Comparison of ENCODE assay signal across 8 cellular contexts in genomic region chr7:99473315-99473596, GRCh38. TPM values are rescaled to one million over a fixed set of nuclear protein-coding genes. Genes with fewer than 3 reads are reported as not detected.
DNase-seq lines count a peak whose midpoint lies in the region; ATAC-seq and TF ChIP-seq lines count a peak whose summit lies in the region.

No MANE protein-coding gene starts in this region.

- H3K27me3 ChIP-seq in heart left ventricle (no peaks in the 10 kb centered on the region), SU-DHL-6 (ENCODE audit: low read length) (no peaks in the 10 kb centered on the region)

- POLR2A ChIA-PET in naive thymus-derived CD8-positive, alpha-beta T cell (lab: Charles Lee): interaction anchor here (1.0 to 3.7 kb wide), 6 partner anchors 9 to 148 kb away, joined by 3 to 47 read pairs (median 4); partner anchors contain the start of genes ARPC1A, BUD31, ZKSCAN5 and ZNF394

- TF ChIP-seq POLR2A in heart left ventricle (IDR thresholded peaks at IDR 0.05) (no peak), erythroblast (IDR thresholded peaks at IDR 0.05; ENCODE audit: low read length) (no peak)

- H2AFZ ChIP-seq in SU-DHL-6 (ENCODE audit: low read depth, low read length, severe bottlenecking): peak overlapping the region; percentile 52

- peaks cover 21 to 48% (median 37%) of the 10 kb centered on the region in 4 donors for H3K4me1 Mint-ChIP-seq in naive thymus-derived CD8-positive, alpha-beta T cell

- H4K20me1 ChIP-seq in SU-DHL-6 (ENCODE audit: low read depth, low read length): no peaks in the 10 kb centered on the region

- peak overlapping the region; percentile 90 to 98 (median 98) for H3K27ac Mint-ChIP-seq in naive thymus-derived CD8-positive, alpha-beta T cell

- intact Hi-C loops in heart left ventricle (cut with DNase I) (loop anchor here in 1 of 10 donors (2.0 kb wide), 1 partner anchor 28 kb away; the partner anchor contains the start of gene ZNF394), cardiac septum (cut with DNase I) (no loop called here)

- peak overlapping the region; percentile 91 to 100 (median 97) for H3K4me3 Mint-ChIP-seq in naive thymus-derived CD8-positive, alpha-beta T cell

- H3K4me3 ChIP-seq in heart left ventricle (peak overlapping the region; percentile 38 to 96 (median 82)), SU-DHL-6 (ENCODE audit: insufficient read depth, low read length, poor library complexity, severe bottlenecking) (peak overlapping the region; percentile 89)

- no peaks in the 10 kb centered on the region for H3K9me2 ChIP-seq in SU-DHL-6 (replicated peaks; ENCODE audit: insufficient read depth, low read length)

- peaks cover 0 to 30% (median 13%) of the 10 kb centered on the region in 12 donors for H3K4me1 ChIP-seq in heart left ventricle

- H3K36me3 Mint-ChIP-seq in naive thymus-derived CD8-positive, alpha-beta T cell: peaks cover 0 to 14% (median 0%) of the 10 kb centered on the region in 3 donors

- 1 to 6% (median 2%) methylated on average over 7 of the region's 7 CpGs for whole genome bisulfite sequencing in heart left ventricle, 4 donors

- peak in 1 of 4 donors; percentile 15 for ATAC-seq in heart left ventricle
- ATAC-seq in naive thymus-derived CD8-positive, alpha-beta T cell: no peak
- ATAC-seq in HG02623 (IDR thresholded peaks at IDR 0.05; ENCODE audit: unreplicated experiment): no peak

- TF ChIP-seq CTCF in heart left ventricle (IDR thresholded peaks at IDR 0.05) (no peak), SU-DHL-6 (IDR thresholded peaks at IDR 0.05; ENCODE audit: insufficient read depth, low read length, poor library complexity, severe bottlenecking) (no peak)

- H3K4me2 ChIP-seq in SU-DHL-6 (ENCODE audit: low read depth, low read length, poor library complexity, severe bottlenecking): peak overlapping the region; percentile 60

- no peaks in the 10 kb centered on the region for H3K9me3 Mint-ChIP-seq in naive thymus-derived CD8-positive, alpha-beta T cell

- H3F3A ChIP-seq in SU-DHL-6 (ENCODE audit: insufficient read depth): peaks cover 15% of the 10 kb centered on the region

- H3K36me3 ChIP-seq in heart left ventricle: peaks cover 0 to 6% (median 0%) of the 10 kb centered on the region in 9 donors
- H3K36me3 ChIP-seq in SU-DHL-6 (ENCODE audit: low read length): no peaks in the 10 kb centered on the region

- H3K9me3 ChIP-seq in heart left ventricle (no peaks in the 10 kb centered on the region), SU-DHL-6 (ENCODE audit: insufficient read depth, low read length) (no peaks in the 10 kb centered on the region)

- peaks cover 55% of the 10 kb centered on the region for H3K79me2 ChIP-seq in SU-DHL-6 (ENCODE audit: insufficient read depth, low read length)

- H3K27me3 Mint-ChIP-seq in naive thymus-derived CD8-positive, alpha-beta T cell: no peaks in the 10 kb centered on the region

- DNase-seq in heart left ventricle (no peak), cardiac septum (ENCODE audit: low spot score) (no peak), HS-5 (ENCODE audit: low read depth) (peak; percentile 13), erythroblast (lab: John Stamatoyannopoulos, UW) (peak; percentile 69 to 77), NCI-H187 treated with DMSO at 0.1 percent for 48 hours (lab: John Stamatoyannopoulos, UW) (no peak)
- DNase-seq in naive thymus-derived CD8-positive, alpha-beta T cell: no peak

- H3K27ac ChIP-seq in heart left ventricle (peak overlapping the region in 10 of 12 donors; percentile 77 to 95 (median 88)), SU-DHL-6 (ENCODE audit: low read depth, low read length) (peak overlapping the region; percentile 88)

- H3K9ac ChIP-seq in SU-DHL-6 (ENCODE audit: low read length): peak overlapping the region; percentile 79

RNA-seq across cellular contexts. Expression of gene ZNF789, which starts 0.6 kb away (rescaled TPM):
- total RNA-seq in heart left ventricle (1 to 10 TPM; 2.1 to 5.2 (median 3.2) TPM), cardiac septum (3.8 TPM)
- 1 to 10 TPM; 3.3 to 4.4 TPM for polyA plus RNA-seq in heart left ventricle
- total RNA-seq in naive thymus-derived CD8-positive, alpha-beta T cell: 10 to 100 TPM; 22.8 to 31.8 TPM
- 1 to 10 TPM; 7.3 to 8.2 (median 8.0) TPM for polyA plus RNA-seq in naive thymus-derived CD8-positive, alpha-beta T cell

RNA-seq across cellular contexts. Expression of gene ATP5MF, which starts 7.3 kb away (rescaled TPM):
- total RNA-seq in heart left ventricle (1,000 to 10,000 TPM in 2 of 9 donors, 100 to 1,000 TPM in 7; 579 to 6,117 (median 707) TPM), cardiac septum (516 TPM)
- polyA plus RNA-seq in heart left ventricle: 1,000 to 10,000 TPM; 2,714 to 5,384 TPM
- total RNA-seq in naive thymus-derived CD8-positive, alpha-beta T cell: 100 to 1,000 TPM; 150 to 165 TPM
- 100 to 1,000 TPM; 421 to 484 (median 453) TPM for polyA plus RNA-seq in naive thymus-derived CD8-positive, alpha-beta T cell

RNA-seq across cellular contexts. Expression of gene ZNF394, which starts 26.8 kb away (rescaled TPM):
- total RNA-seq in heart left ventricle (10 to 100 TPM; 12.4 to 23.0 (median 15.2) TPM), cardiac septum (14.9 TPM)
- 10 to 100 TPM; 13.9 to 16.0 TPM for polyA plus RNA-seq in heart left ventricle
- total RNA-seq in naive thymus-derived CD8-positive, alpha-beta T cell: 100 to 1,000 TPM; 107 to 120 TPM
- 10 to 100 TPM; 58.5 to 67.1 (median 60.8) TPM for polyA plus RNA-seq in naive thymus-derived CD8-positive, alpha-beta T cell

RNA-seq across cellular contexts. Expression of gene ZKSCAN5, which starts 31.2 kb away (rescaled TPM):
- 1 to 10 TPM; 5.6 to 9.6 (median 7.1) TPM for total RNA-seq in heart left ventricle
- 1 to 10 TPM; 2.1 to 5.8 TPM for polyA plus RNA-seq in heart left ventricle
- 7.0 TPM for total RNA-seq in cardiac septum
- total RNA-seq in naive thymus-derived CD8-positive, alpha-beta T cell: 1 to 10 TPM; 8.9 to 9.9 TPM
- 1 to 10 TPM; 3.0 to 5.7 (median 3.9) TPM for polyA plus RNA-seq in naive thymus-derived CD8-positive, alpha-beta T cell

RNA-seq across cellular contexts. Expression of gene CPSF4, which starts 34.5 kb away (rescaled TPM):
- 10 to 100 TPM; 12.7 to 24.8 (median 16.4) TPM for total RNA-seq in heart left ventricle
- polyA plus RNA-seq in heart left ventricle: 10 to 100 TPM; 14.1 to 24.3 TPM
- total RNA-seq in cardiac septum: 15.0 TPM
- total RNA-seq in naive thymus-derived CD8-positive, alpha-beta T cell: 10 to 100 TPM; 48.6 to 55.2 TPM
- polyA plus RNA-seq in naive thymus-derived CD8-positive, alpha-beta T cell: 10 to 100 TPM; 22.9 to 31.3 (median 28.1) TPM

Comparison
In these comparisons a context has a peak if more than half of its experiments do, and no peak if none do; other contexts are left out.
1. DNase-seq: peak in HS-5 (single experiment) and erythroblast (2 of 2); none in heart left ventricle (0 of 5), cardiac septum (single experiment), naive thymus-derived CD8-positive, alpha-beta T cell (0 of 10) and NCI-H187 treated with DMSO at 0.1 percent for 48 hours (single experiment).